In genomic region chr17:74164446-74165045, GRCh38 we compare ENCODE assay signal across 20 cellular contexts. TPM values are rescaled to one million over a fixed set of nuclear protein-coding genes. Genes with fewer than 3 reads are reported as not detected.
A peak's percentile ranks its signal among the peaks of the same experiment; 100 is the strongest.
DNase-seq lines count a peak whose midpoint lies in the region; ATAC-seq and TF ChIP-seq lines count a peak whose summit lies in the region.
"Had no signal": no experiment of that assay in that cellular context is flagged by ENCODE, and none has a peak within 500 bp of the region (broad histone marks: within the 10 kb centered on the region; RNA-seq: fewer than 3 reads in every experiment).

No MANE protein-coding gene starts in this region.

- H3K9me3 ChIP-seq in WERI-Rb-1 (ENCODE audit: severe bottlenecking) (peaks cover 8% of the 10 kb centered on the region), upper lobe of right lung (no peaks in the 10 kb centered on the region)
- H3K9me3 ChIP-seq: BE2C, Caco-2 had no signal

- H3F3A ChIP-seq in GM23338 (replicated peaks; ENCODE audit: low read depth) = no peaks in the 10 kb centered on the region

- no peaks in the 10 kb centered on the region for H3K36me3 ChIP-seq in GM23338 (ENCODE audit: insufficient read depth)
- no peaks in the 10 kb centered on the region for H3K36me3 ChIP-seq in WERI-Rb-1
- H3K36me3 ChIP-seq in upper lobe of right lung = no peaks in the 10 kb centered on the region
- H3K36me3 ChIP-seq: BE2C had no signal

- H3K4me1 ChIP-seq in GM23338 (ENCODE audit: insufficient read depth) = 0 out of 2 replicates have a peak, but pooled peaks cover 3% of the 10 kb centered on the region
- no peaks in the 10 kb centered on the region for H3K4me1 ChIP-seq in upper lobe of right lung
- H3K4me1 ChIP-seq: BE2C, Caco-2 had no signal

- peaks cover 2% of the 10 kb centered on the region; the same call in 1 of the 3 replicates for H3K9me3 Mint-ChIP-seq in GM23338
- peaks cover 4% of the 10 kb centered on the region for H3K9me3 Mint-ChIP-seq in glutamatergic neuron (ENCODE audit: unreplicated experiment)

- H3K27me3 Mint-ChIP-seq in GM23338 (ENCODE audit: insufficient read depth, low read depth, poor library complexity) = peaks cover 2% of the 10 kb centered on the region
- peaks cover 4% of the 10 kb centered on the region for H3K27me3 Mint-ChIP-seq in glutamatergic neuron (ENCODE audit: unreplicated experiment)

- DNase-seq in GM23338 (ENCODE audit: low spot score) (no peak), WERI-Rb-1 (peak; percentile 76), islet precursor cell (peak; percentile 42), upper lobe of right lung (peak; percentile 13), NCI-H146 (lab: John Stamatoyannopoulos, UW) (no peak), glutamatergic neuron (no peak)
- DNase-seq: ACHN; BE2C; C1 segment of cervical spinal cord; CD4-positive, CD25-positive, alpha-beta regulatory T cell; DND-41; EL; HCEC 1CT; IMR-90 had no signal

- no peak for ATAC-seq in GM23338
- no peak for ATAC-seq in upper lobe of right lung
- no peak for ATAC-seq in esophagus mucosa
- ATAC-seq: GM12878 had no signal

- H4K20me1 ChIP-seq in GM23338 (replicated peaks; ENCODE audit: insufficient read depth) = no peaks in the 10 kb centered on the region

- no peak for TF ChIP-seq CTCF in GM23338 (conservative IDR thresholded peaks at IDR 0.05; ENCODE audit: low read depth in 2 of 2)
- no peak for TF ChIP-seq CTCF in WERI-Rb-1 (IDR thresholded peaks at IDR 0.05; ENCODE audit: low read depth, low read length)
- no peak for TF ChIP-seq CTCF in upper lobe of right lung (IDR thresholded peaks at IDR 0.05)
- no peak for TF ChIP-seq CTCF in glutamatergic neuron (IDR thresholded peaks at IDR 0.05; ENCODE audit: partially characterized antibody, unreplicated experiment)

- H3K4me3 ChIP-seq in GM23338 (no peak overlapping the region), WERI-Rb-1 (ENCODE audit: low read depth, low read length) (no peak overlapping the region), upper lobe of right lung (no peak overlapping the region)
- H3K4me3 ChIP-seq: GM12878, K562 had no signal

- H3K36me3 Mint-ChIP-seq in GM23338 (ENCODE audit: low read depth) (no peaks in the 10 kb centered on the region), glutamatergic neuron (ENCODE audit: unreplicated experiment) (no peaks in the 10 kb centered on the region)
- H3K36me3 Mint-ChIP-seq: CD4-positive, CD25-positive, alpha-beta regulatory T cell; CD8-positive, alpha-beta memory T cell had no signal

- H3K27ac Mint-ChIP-seq in GM23338 (no peak overlapping the region), glutamatergic neuron (ENCODE audit: unreplicated experiment) (no peak overlapping the region)
- H3K27ac Mint-ChIP-seq: CD4-positive, CD25-positive, alpha-beta regulatory T cell; CD8-positive, alpha-beta memory T cell had no signal

- H3K27ac ChIP-seq in GM23338 (ENCODE audit: low read depth) = no peak overlapping the region
- peak overlapping the region; percentile 82 for H3K27ac ChIP-seq in WERI-Rb-1
- no peak overlapping the region for H3K27ac ChIP-seq in upper lobe of right lung
- H3K27ac ChIP-seq: HL-60 had no signal

- H3K79me2 ChIP-seq in GM23338 (replicated peaks; ENCODE audit: insufficient read depth) = no peaks in the 10 kb centered on the region

- no peaks in the 10 kb centered on the region for H3K27me3 ChIP-seq in GM23338 (ENCODE audit: insufficient read depth)
- H3K27me3 ChIP-seq in WERI-Rb-1 (ENCODE audit: insufficient read depth, low read depth, severe bottlenecking) = no peaks in the 10 kb centered on the region
- H3K27me3 ChIP-seq in upper lobe of right lung = peaks cover 16% of the 10 kb centered on the region
- H3K27me3 ChIP-seq: BE2C had no signal

- no peaks in the 10 kb centered on the region for H3K9me2 ChIP-seq in GM23338 (ENCODE audit: insufficient read depth)

- intact Hi-C loops in upper lobe of right lung (cut with DNase I) = loop anchor here (10.0 kb wide), 1 partner anchor 730 kb away; no protein-coding TSS in a partner anchor

- H3K4me3 Mint-ChIP-seq in GM23338 (no peak overlapping the region), glutamatergic neuron (ENCODE audit: unreplicated experiment) (no peak overlapping the region)
- H3K4me3 Mint-ChIP-seq: CD4-positive, CD25-positive, alpha-beta regulatory T cell; CD8-positive, alpha-beta memory T cell had no signal

- H3K4me2 ChIP-seq in GM23338 = no peak overlapping the region

- peaks cover 4% of the 10 kb centered on the region; the same call in 1 of the 3 replicates for H3K4me1 Mint-ChIP-seq in GM23338
- H3K4me1 Mint-ChIP-seq in glutamatergic neuron (ENCODE audit: low read depth, unreplicated experiment) = peaks cover 13% of the 10 kb centered on the region
- H3K4me1 Mint-ChIP-seq: CD4-positive, CD25-positive, alpha-beta regulatory T cell; CD8-positive, alpha-beta memory T cell had no signal

- H2AFZ ChIP-seq in GM23338 = peak overlapping the region; percentile 63

TF ChIP-seq in GM23338, 12 proteins besides CTCF, POLR2A, EP300 and RAD21 (continues in another document):
- no peak for TF ChIP-seq CREB1 (CRISPR knock-in tag; IDR thresholded peaks at IDR 0.05; ENCODE audit: low read depth)
- TF ChIP-seq, protein P1, sequence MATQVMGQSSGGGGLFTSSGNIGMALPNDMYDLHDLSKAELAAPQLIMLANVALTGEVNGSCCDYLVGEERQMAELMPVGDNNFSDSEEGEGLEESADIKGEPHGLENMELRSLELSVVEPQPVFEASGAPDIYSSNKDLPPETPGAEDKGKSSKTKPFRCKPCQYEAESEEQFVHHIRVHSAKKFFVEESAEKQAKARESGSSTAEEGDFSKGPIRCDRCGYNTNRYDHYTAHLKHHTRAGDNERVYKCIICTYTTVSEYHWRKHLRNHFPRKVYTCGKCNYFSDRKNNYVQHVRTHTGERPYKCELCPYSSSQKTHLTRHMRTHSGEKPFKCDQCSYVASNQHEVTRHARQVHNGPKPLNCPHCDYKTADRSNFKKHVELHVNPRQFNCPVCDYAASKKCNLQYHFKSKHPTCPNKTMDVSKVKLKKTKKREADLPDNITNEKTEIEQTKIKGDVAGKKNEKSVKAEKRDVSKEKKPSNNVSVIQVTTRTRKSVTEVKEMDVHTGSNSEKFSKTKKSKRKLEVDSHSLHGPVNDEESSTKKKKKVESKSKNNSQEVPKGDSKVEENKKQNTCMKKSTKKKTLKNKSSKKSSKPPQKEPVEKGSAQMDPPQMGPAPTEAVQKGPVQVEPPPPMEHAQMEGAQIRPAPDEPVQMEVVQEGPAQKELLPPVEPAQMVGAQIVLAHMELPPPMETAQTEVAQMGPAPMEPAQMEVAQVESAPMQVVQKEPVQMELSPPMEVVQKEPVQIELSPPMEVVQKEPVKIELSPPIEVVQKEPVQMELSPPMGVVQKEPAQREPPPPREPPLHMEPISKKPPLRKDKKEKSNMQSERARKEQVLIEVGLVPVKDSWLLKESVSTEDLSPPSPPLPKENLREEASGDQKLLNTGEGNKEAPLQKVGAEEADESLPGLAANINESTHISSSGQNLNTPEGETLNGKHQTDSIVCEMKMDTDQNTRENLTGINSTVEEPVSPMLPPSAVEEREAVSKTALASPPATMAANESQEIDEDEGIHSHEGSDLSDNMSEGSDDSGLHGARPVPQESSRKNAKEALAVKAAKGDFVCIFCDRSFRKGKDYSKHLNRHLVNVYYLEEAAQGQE (IDR thresholded peaks at IDR 0.05; ENCODE audit: unreplicated experiment) = no peak
- TF ChIP-seq ZNF114 (CRISPR knock-in tag; IDR thresholded peaks at IDR 0.05) = no peak
- TF ChIP-seq EZH2phosphoT487 (IDR thresholded peaks at IDR 0.05; ENCODE audit: unreplicated experiment) = no peak
- no peak for TF ChIP-seq POLR2AphosphoS5 (IDR thresholded peaks at IDR 0.05; ENCODE audit: low read depth)
- no peak for TF ChIP-seq EZH2 (IDR thresholded peaks at IDR 0.05; ENCODE audit: low read depth, unreplicated experiment)
- TF ChIP-seq ZNF331 (CRISPR knock-in tag; IDR thresholded peaks at IDR 0.05; ENCODE audit: low read depth) = no peak
- no peak for TF ChIP-seq NANOG (IDR thresholded peaks at IDR 0.05; ENCODE audit: borderline replicate concordance)
- TF ChIP-seq STAT1 (IDR thresholded peaks at IDR 0.05; ENCODE audit: unreplicated experiment) = no peak
- no peak for TF ChIP-seq JUNB (IDR thresholded peaks at IDR 0.05; ENCODE audit: unreplicated experiment)

RNA-seq across cellular contexts. Expression of gene RPL38, which starts 38.9 kb away (rescaled TPM):
- 231 and 286 TPM in 2 replicates for total RNA-seq in GM23338 (2014; rRNA removed; shearing (Covaris generic))
- 5,312 and 5,616 TPM in 2 replicates for polyA plus RNA-seq in GM23338 (2016; fragmentation: Nextera tagmentation; extraction: Ambion mirVana)
- total RNA-seq in upper lobe of right lung (659 TPM), esophagus mucosa (1,104 TPM), glutamatergic neuron (ENCODE audit: unreplicated experiment) (600 TPM)

RNA-seq across cellular contexts. Expression of gene TTYH2, which starts 48.8 kb away (rescaled TPM):
- 3.9 and 5.2 TPM in 2 replicates for total RNA-seq in GM23338 (2014; rRNA removed; shearing (Covaris generic))
- polyA plus RNA-seq in GM23338 (2016; fragmentation: Nextera tagmentation; extraction: Ambion mirVana) = 1.4 and 2.1 TPM in 2 replicates
- 7.4 TPM for total RNA-seq in upper lobe of right lung
- 0.88 TPM for total RNA-seq in esophagus mucosa
- total RNA-seq in glutamatergic neuron (ENCODE audit: unreplicated experiment) = 121 TPM

Comparison
In these comparisons a context has a peak if more than half of its experiments do, and no peak if none do; other contexts are left out.
1. DNase-seq: peak in WERI-Rb-1 (single experiment), islet precursor cell (single experiment) and upper lobe of right lung (single experiment); none in GM23338 (single experiment), NCI-H146 (single experiment) and glutamatergic neuron (single experiment).
2. RNA of gene TTYH2, which starts 48.8 kb away (total RNA-seq): 121 TPM in glutamatergic neuron (single experiment); 7.4 TPM in upper lobe of right lung (single experiment), 3.9 to 5.2 TPM in GM23338 and 0.88 TPM in esophagus mucosa (single experiment); every median in the first group is over 10 times any median in the second.